9 cellular contexts compared by ENCODE assay signal in genomic region chr6:169452117-169452868, GRCh38.
DNase-seq lines count a peak whose midpoint lies in the region; ATAC-seq and TF ChIP-seq lines count a peak whose summit lies in the region.
"Had no signal": no experiment of that assay in that cellular context is flagged by ENCODE, and none has a peak within 500 bp of the region (broad histone marks: within the 10 kb centered on the region; RNA-seq: fewer than 3 reads in every experiment).

No MANE protein-coding gene starts in this region.

- TF ChIP-seq POLR2A in upper lobe of left lung (IDR thresholded peaks at IDR 0.05), result no peak

- H3K9me3 ChIP-seq in colonic mucosa (no peaks in the 10 kb centered on the region), mesenchymal stem cell (ENCODE audit: control insufficient read depth, low read length) (no peaks in the 10 kb centered on the region), upper lobe of left lung (no peaks in the 10 kb centered on the region)

- no peak overlapping the region for H2AK5ac ChIP-seq in mesenchymal stem cell (ENCODE audit: low read length, severe bottlenecking)

- H2BK5ac ChIP-seq in mesenchymal stem cell (ENCODE audit: low read depth, low read length, poor library complexity, severe bottlenecking), result no peak overlapping the region

- H3K14ac ChIP-seq in mesenchymal stem cell (ENCODE audit: low read length in 2 of 2), result no peak overlapping the region

- no peak overlapping the region for H2AFZ ChIP-seq in mesenchymal stem cell (ENCODE audit: low read depth, low read length)

- H3K27ac ChIP-seq in colonic mucosa (no peak overlapping the region), mesenchymal stem cell (ENCODE audit: low read length, poor library complexity, severe bottlenecking) (peak overlapping the region; percentile 70), upper lobe of left lung (peak overlapping the region; percentile 65 to 72 (median 66))
- H3K27ac ChIP-seq: SK-N-MC had no signal

- TF ChIP-seq EP300 in upper lobe of left lung (IDR thresholded peaks at IDR 0.05), result no peak

- H3K79me1 ChIP-seq in mesenchymal stem cell (replicated peaks; ENCODE audit: low read length, poor library complexity, severe bottlenecking), result no peaks in the 10 kb centered on the region

- CTCF ChIA-PET in HEK293T (lab: Yijun Ruan, JAX), result no interaction called here

- no peak overlapping the region for H3K23ac ChIP-seq in mesenchymal stem cell (ENCODE audit: low read length in 2 of 2)

- H4K8ac ChIP-seq in mesenchymal stem cell (ENCODE audit: low read length), result no peak overlapping the region

- POLR2A ChIA-PET in HEK293T (lab: Yijun Ruan, JAX), result no interaction called here

- no peak overlapping the region for H4K91ac ChIP-seq in mesenchymal stem cell (ENCODE audit: low read length)

- no peak overlapping the region for H2BK15ac ChIP-seq in mesenchymal stem cell (ENCODE audit: low read depth, poor library complexity, severe bottlenecking)

- H3K4me2 ChIP-seq in mesenchymal stem cell (ENCODE audit: low read length, poor library complexity, severe bottlenecking), result peak overlapping the region; percentile 27

- no peak overlapping the region for H2BK120ac ChIP-seq in mesenchymal stem cell (ENCODE audit: low read depth, low read length)

- 90% methylated on average over 36 of the region's 36 CpGs for WGBS in mesenchymal stem cell
- WGBS in upper lobe of left lung, 2 donors, result 79 to 80% methylated on average over 36 of the region's 36 CpGs

- H2BK12ac ChIP-seq in mesenchymal stem cell (ENCODE audit: low read length in 2 of 2), result no peak overlapping the region

- H3K4me1 ChIP-seq in colonic mucosa (no peaks in the 10 kb centered on the region), mesenchymal stem cell (ENCODE audit: control insufficient read depth, insufficient read depth, low read depth, low read length) (peaks cover 29% of the 10 kb centered on the region), upper lobe of left lung (peaks cover 0 to 8% (median 1%) of the 10 kb centered on the region in 4 donors)

- H3K27me3 ChIP-seq in colonic mucosa (no peaks in the 10 kb centered on the region), mesenchymal stem cell (ENCODE audit: control insufficient read depth in 1 of 2, insufficient read depth in 1 of 2, low read length in 2 of 2) (no peaks in the 10 kb centered on the region), upper lobe of left lung (no peaks in the 10 kb centered on the region)

- H3K9ac ChIP-seq in colonic mucosa (ENCODE audit: low read depth in 2 of 2, low read length in 2 of 2) (no peak overlapping the region), mesenchymal stem cell (ENCODE audit: low read length) (peak overlapping the region; percentile 88)

- H3K36me3 ChIP-seq in colonic mucosa, result no peaks in the 10 kb centered on the region
- H3K36me3 ChIP-seq in mesenchymal stem cell (ENCODE audit: control insufficient read depth in 1 of 2, insufficient read depth in 2 of 2, low read depth in 1 of 2, low read length in 2 of 2), result peaks cover 0 to 3% of the 10 kb centered on the region in 2 experiments
- no peaks in the 10 kb centered on the region for H3K36me3 ChIP-seq in upper lobe of left lung

- H3K4ac ChIP-seq in mesenchymal stem cell (ENCODE audit: low read depth in 1 of 2, low read length in 2 of 2), result no peak overlapping the region

- peak; percentile 74 to 91 for ATAC-seq in upper lobe of left lung (ENCODE audit: low FRiP score in 2 of 2)
- ATAC-seq: natural killer cell had no signal

- no peak overlapping the region for H3K18ac ChIP-seq in mesenchymal stem cell (ENCODE audit: low read depth in 1 of 2, low read length in 2 of 2)

- TF ChIP-seq CTCF in colonic mucosa (IDR thresholded peaks at IDR 0.05) (no peak), upper lobe of left lung (IDR thresholded peaks at IDR 0.05) (no peak)

- H3K4me3 ChIP-seq in colonic mucosa (peak overlapping the region; percentile 4), mesenchymal stem cell (ENCODE audit: insufficient read depth in 1 of 2, low read depth in 1 of 2, low read length in 2 of 2) (peak overlapping the region in 1 of 2 experiments; percentile 23), upper lobe of left lung (peak overlapping the region in 2 of 4 donors; percentile 26 to 30)
- H3K4me3 ChIP-seq: SK-N-MC had no signal

- peak; percentile 50 for DNase-seq in LoVo (ENCODE audit: low spot score)
- DNase-seq in colonic mucosa, result peak; percentile 43
- DNase-seq in mesenchymal stem cell, result no peak
- DNase-seq in upper lobe of left lung, result peak in 1 of 2 donors; percentile 78
- no peak for DNase-seq in MV-4-11 (lab: John Stamatoyannopoulos, UW)
- DNase-seq in stimulated activated CD4-positive, alpha-beta T cell treated with anti-CD3 and anti-CD28 coated beads, Interleukin-1b, Interleukin-23, amount 100 ng/mL, for 48 hours, result no peak
- DNase-seq in HEK293T (ENCODE audit: extremely low spot score), result no peak
- DNase-seq: natural killer cell had no signal

- intact Hi-C loops in colonic mucosa (cut with DNase I), result no loop called here

TF ChIP-seq in HEK293T, 16 proteins besides CTCF, POLR2A, EP300 and RAD21:
- TF ChIP-seq NFRKB (IDR thresholded peaks at IDR 0.05) (no peak), FOXM1 (IDR thresholded peaks at IDR 0.05; ENCODE audit: borderline replicate concordance) (no peak), LEF1 (IDR thresholded peaks at IDR 0.05; ENCODE audit: borderline replicate concordance) (no peak), CTBP1 (IDR thresholded peaks at IDR 0.05; ENCODE audit: borderline replicate concordance) (no peak), TARDBP (IDR thresholded peaks at IDR 0.05) (no peak), BHLHE40 (IDR thresholded peaks at IDR 0.05; ENCODE audit: borderline replicate concordance) (no peak), SUZ12 (IDR thresholded peaks at IDR 0.05) (no peak), HDGF (IDR thresholded peaks at IDR 0.05; ENCODE audit: borderline replicate concordance) (no peak), FOXK2 (IDR thresholded peaks at IDR 0.05) (no peak), FOXA1 (IDR thresholded peaks at IDR 0.05) (no peak), ELF4 (IDR thresholded peaks at IDR 0.05) (no peak), L3MBTL2 (conservative IDR thresholded peaks at IDR 0.05) (no peak), ARNT (IDR thresholded peaks at IDR 0.05) (no peak), SP1 (IDR thresholded peaks at IDR 0.05) (no peak)
- TF ChIP-seq, protein P1, sequence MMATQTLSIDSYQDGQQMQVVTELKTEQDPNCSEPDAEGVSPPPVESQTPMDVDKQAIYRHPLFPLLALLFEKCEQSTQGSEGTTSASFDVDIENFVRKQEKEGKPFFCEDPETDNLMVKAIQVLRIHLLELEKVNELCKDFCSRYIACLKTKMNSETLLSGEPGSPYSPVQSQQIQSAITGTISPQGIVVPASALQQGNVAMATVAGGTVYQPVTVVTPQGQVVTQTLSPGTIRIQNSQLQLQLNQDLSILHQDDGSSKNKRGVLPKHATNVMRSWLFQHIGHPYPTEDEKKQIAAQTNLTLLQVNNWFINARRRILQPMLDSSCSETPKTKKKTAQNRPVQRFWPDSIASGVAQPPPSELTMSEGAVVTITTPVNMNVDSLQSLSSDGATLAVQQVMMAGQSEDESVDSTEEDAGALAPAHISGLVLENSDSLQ (IDR thresholded peaks at IDR 0.05), result no peak

Comparison
In these comparisons a context has a peak if more than half of its experiments do, and no peak if none do; other contexts are left out.
1. DNase-seq: peak in LoVo (single experiment) and colonic mucosa (single experiment); none in mesenchymal stem cell (single experiment), MV-4-11 (single experiment), stimulated activated CD4-positive, alpha-beta T cell treated with anti-CD3 and anti-CD28 coated beads, Interleukin-1b, Interleukin-23, amount 100 ng/mL, for 48 hours (single experiment) and HEK293T (single experiment).